17 cellular contexts compared by ENCODE assay signal in genomic region chr16:67632415-67633172, GRCh38. TPM values are rescaled to one million over a fixed set of nuclear protein-coding genes. Genes with fewer than 3 reads are reported as not detected.
DNase-seq lines count a peak whose midpoint lies in the region; ATAC-seq and TF ChIP-seq lines count a peak whose summit lies in the region.
"Had no signal": no experiment of that assay in that cellular context is flagged by ENCODE, and none has a peak within 500 bp of the region (broad histone marks: within the 10 kb centered on the region; RNA-seq: fewer than 3 reads in every experiment).

No MANE protein-coding gene starts in this region.

- peak overlapping the region in 2 of 3 donors; percentile 25 to 57 for H3K27ac Mint-ChIP-seq in IgD-negative memory B cell
- H3K27ac Mint-ChIP-seq: stimulated activated naive CD8-positive, alpha-beta T cell treated with anti-CD3 and anti-CD28 coated beads, Interleukin-15, Interleukin-2, amounts not matched to agents 100 ng/mL and 50 ng/mL, for 24 hours had no signal

- H3K36me3 ChIP-seq in psoas muscle (ENCODE audit: insufficient read depth in 1 of 2, low read depth in 1 of 2): peaks cover 11 to 95% of the 10 kb centered on the region in 2 donors

- no peaks in the 10 kb centered on the region for H3K27me3 Mint-ChIP-seq in IgD-negative memory B cell
- H3K27me3 Mint-ChIP-seq: stimulated activated naive CD8-positive, alpha-beta T cell treated with anti-CD3 and anti-CD28 coated beads, Interleukin-15, Interleukin-2, amounts not matched to agents 100 ng/mL and 50 ng/mL, for 24 hours had no signal

- H3K36me3 Mint-ChIP-seq in IgD-negative memory B cell: peaks cover 7% of the 10 kb centered on the region

- no peaks in the 10 kb centered on the region for H3K9me3 ChIP-seq in psoas muscle

- H3K27ac ChIP-seq in cingulate gyrus (ENCODE audit: low read depth, low read length) (peak overlapping the region; percentile 74), psoas muscle (no peak overlapping the region)
- H3K27ac ChIP-seq: coronary artery had no signal

- H3K4me1 ChIP-seq in psoas muscle: no peaks in the 10 kb centered on the region

- no peak for ATAC-seq in HG02623 (IDR thresholded peaks at IDR 0.05; ENCODE audit: unreplicated experiment)
- ATAC-seq in psoas muscle: no peak

- H3K4me1 Mint-ChIP-seq in IgD-negative memory B cell: no peaks in the 10 kb centered on the region

- H3K27me3 ChIP-seq in psoas muscle (ENCODE audit: insufficient read depth in 3 of 3, low read length in 2 of 3): no peaks in the 10 kb centered on the region

- no peak overlapping the region for H3K4me3 Mint-ChIP-seq in IgD-negative memory B cell
- H3K4me3 Mint-ChIP-seq: stimulated activated naive CD8-positive, alpha-beta T cell treated with anti-CD3 and anti-CD28 coated beads, Interleukin-15, Interleukin-2, amounts not matched to agents 100 ng/mL and 50 ng/mL, for 24 hours had no signal

- no peak for TF ChIP-seq CTCF in psoas muscle (IDR thresholded peaks at IDR 0.05)

- 59 to 63% (median 61%) methylated on average over 7 of the region's 7 CpGs for WGBS in psoas muscle, 3 donors

- H3K9me3 Mint-ChIP-seq in IgD-negative memory B cell: no peaks in the 10 kb centered on the region
- H3K9me3 Mint-ChIP-seq: stimulated activated naive CD8-positive, alpha-beta T cell treated with anti-CD3 and anti-CD28 coated beads, Interleukin-15, Interleukin-2, amounts not matched to agents 100 ng/mL and 50 ng/mL, for 24 hours had no signal

- intact Hi-C loops in psoas muscle (cut with DNase I): no loop called here

- peak; percentile 90 for DNase-seq in iris pigment epithelial cell (ENCODE audit: low read depth)
- DNase-seq in skeletal muscle cell (ENCODE audit: low read depth): peak; percentile 49
- DNase-seq in NCI-H1092 (lab: John Stamatoyannopoulos, UW): no peak
- DNase-seq in NCI-H2029 treated with DMSO at 0.1 percent for 48 hours (lab: John Stamatoyannopoulos, UW): no peak
- no peak for DNase-seq in psoas muscle
- DNase-seq: activated T-cell treated with anti-CD3 and anti-CD28 coated beads for 4 hours, erythroblast, NCI-H1105, SHP77 treated with DMSO at 0.1 percent for 48 hours, T-helper 2 cell had no signal

- H3K4me3 ChIP-seq in skeletal muscle cell (ENCODE audit: low read depth, low read length) (no peak overlapping the region), psoas muscle (no peak overlapping the region)
- H3K4me3 ChIP-seq: coronary artery, lung had no signal

RNA-seq across cellular contexts. Expression of gene CARMIL2, which starts 12.3 kb away (rescaled TPM):
- polyA plus RNA-seq in IgD-negative memory B cell: 14.5 TPM
- 1 to 10 TPM in 1 of 4 donors, under 1 TPM in 2, not detected in 1; 0.59 to 1.1 (median 0.63) TPM for total RNA-seq in psoas muscle
- under 1 TPM; 0.17 to 0.46 (median 0.30) TPM for polyA plus RNA-seq in psoas muscle

RNA-seq across cellular contexts. Expression of gene ACD, which starts 27.5 kb away (rescaled TPM):
- polyA plus RNA-seq in IgD-negative memory B cell (48.6 TPM), psoas muscle (10 to 100 TPM in 2 of 3 donors, 1 to 10 TPM in 1; 8.9 to 16.7 (median 12.6) TPM)
- 10 to 100 TPM in 1 of 4 donors, 1 to 10 TPM in 3; 4.9 to 10.2 (median 7.4) TPM for total RNA-seq in psoas muscle

RNA-seq across cellular contexts. Expression of gene PARD6A, which starts 28.2 kb away (rescaled TPM):
- polyA plus RNA-seq in IgD-negative memory B cell (18.5 TPM), psoas muscle (10 to 100 TPM in 1 of 3 donors, 1 to 10 TPM in 2; 8.0 to 11.0 (median 9.9) TPM)
- 1 to 10 TPM; 4.9 to 6.8 (median 5.9) TPM for total RNA-seq in psoas muscle

RNA-seq across cellular contexts. Expression of gene ENKD1, which starts 34.0 kb away (rescaled TPM):
- polyA plus RNA-seq in IgD-negative memory B cell (1.8 TPM), psoas muscle (10 to 100 TPM; 17.5 to 20.7 (median 19.2) TPM)
- total RNA-seq in psoas muscle: 1 to 10 TPM; 6.5 to 7.6 (median 7.1) TPM

RNA-seq across cellular contexts. Expression of gene C16orf86, which starts 34.0 kb away (rescaled TPM):
- polyA plus RNA-seq in IgD-negative memory B cell (8.2 TPM), psoas muscle (1 to 10 TPM; 2.6 to 6.5 (median 4.5) TPM)
- 1 to 10 TPM; 5.1 to 7.3 (median 5.9) TPM for total RNA-seq in psoas muscle
- total RNA-seq: Daoy had no signal

Comparison
In these comparisons a context has a peak if more than half of its experiments do, and no peak if none do; other contexts are left out.
1. DNase-seq: peak in iris pigment epithelial cell (single experiment) and skeletal muscle cell (single experiment); none in NCI-H1092 (single experiment), NCI-H2029 treated with DMSO at 0.1 percent for 48 hours (single experiment) and psoas muscle (0 of 2).
2. RNA of gene CARMIL2, which starts 12.3 kb away (polyA plus RNA-seq): 14.5 TPM in IgD-negative memory B cell (single experiment); 0.17 to 0.46 TPM in psoas muscle; every median in the first group is over 10 times any median in the second.